14 cellular contexts compared by ENCODE assay signal in the genomic region with DNA sequence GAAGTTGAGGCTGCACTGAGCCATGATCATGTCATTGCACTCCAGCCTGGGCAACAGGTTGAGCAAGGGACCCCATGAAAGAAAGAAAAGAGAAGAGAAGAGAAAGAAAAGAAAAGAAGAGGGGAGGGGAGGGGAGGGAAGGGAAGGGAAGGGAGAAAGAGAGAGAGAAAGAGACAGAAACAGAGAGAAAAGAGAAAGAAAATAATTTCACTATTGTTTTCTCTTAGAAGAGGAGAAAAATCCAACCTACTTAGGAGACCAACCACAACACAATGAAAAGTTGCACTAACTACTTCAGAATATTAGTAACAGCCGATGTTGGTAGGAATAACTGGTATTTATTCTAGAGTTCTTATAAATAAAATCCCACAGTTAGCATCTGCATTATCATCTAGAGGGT. TPM values are rescaled to one million over a fixed set of nuclear protein-coding genes. Genes with fewer than 3 reads are reported as not detected.
DNase-seq lines count a peak whose midpoint lies in the region; ATAC-seq and TF ChIP-seq lines count a peak whose summit lies in the region.
"Had no signal": no experiment of that assay in that cellular context is flagged by ENCODE, and none has a peak within 500 bp of the region (broad histone marks: within the 10 kb centered on the region; RNA-seq: fewer than 3 reads in every experiment).

No MANE protein-coding gene starts in this region.

- H3K27ac Mint-ChIP-seq in activated naive CD8-positive, alpha-beta T cell treated with anti-CD3 and anti-CD28 coated beads, Interleukin-2, amount 10 ng/mL, durations not matched to agents 7 days and 5 days = peak overlapping the region; percentile 33
- H3K27ac Mint-ChIP-seq in activated naive CD8-positive, alpha-beta T cell treated with anti-CD3 and anti-CD28 coated beads, Interleukin-2, amount 50 U/mL, for 24 hours = no peak overlapping the region
- H3K27ac Mint-ChIP-seq in activated CD8-positive, alpha-beta T cell treated with anti-CD3 and anti-CD28 coated beads, Interleukin-2, amount 10 ng/mL, durations not matched to agents 7 days and 5 days = peak overlapping the region; percentile 60

- H3K36me3 ChIP-seq in HEK293 (ENCODE audit: control insufficient read depth in 2 of 2, insufficient read depth in 1 of 2, low read length in 2 of 2) = peaks cover 33 to 57% of the 10 kb centered on the region in 2 experiments

- no peaks in the 10 kb centered on the region for H3K27me3 Mint-ChIP-seq in activated naive CD8-positive, alpha-beta T cell treated with anti-CD3 and anti-CD28 coated beads, Interleukin-2, amount 10 ng/mL, durations not matched to agents 7 days and 5 days
- H3K27me3 Mint-ChIP-seq in activated naive CD8-positive, alpha-beta T cell treated with anti-CD3 and anti-CD28 coated beads, Interleukin-2, amount 50 U/mL, for 24 hours = no peaks in the 10 kb centered on the region
- no peaks in the 10 kb centered on the region for H3K27me3 Mint-ChIP-seq in activated CD8-positive, alpha-beta T cell treated with anti-CD3 and anti-CD28 coated beads, Interleukin-2, amount 10 ng/mL, durations not matched to agents 7 days and 5 days (ENCODE audit: low read depth)

- H3K4me1 Mint-ChIP-seq in activated naive CD8-positive, alpha-beta T cell treated with anti-CD3 and anti-CD28 coated beads, Interleukin-2, amount 10 ng/mL, durations not matched to agents 7 days and 5 days = peaks cover 16% of the 10 kb centered on the region
- peaks cover 14% of the 10 kb centered on the region for H3K4me1 Mint-ChIP-seq in activated naive CD8-positive, alpha-beta T cell treated with anti-CD3 and anti-CD28 coated beads, Interleukin-2, amount 50 U/mL, for 24 hours
- peaks cover 25% of the 10 kb centered on the region for H3K4me1 Mint-ChIP-seq in activated CD8-positive, alpha-beta T cell treated with anti-CD3 and anti-CD28 coated beads, Interleukin-2, amount 10 ng/mL, durations not matched to agents 7 days and 5 days (ENCODE audit: low read depth)

- H3K9me3 Mint-ChIP-seq in activated naive CD8-positive, alpha-beta T cell treated with anti-CD3 and anti-CD28 coated beads, Interleukin-2, amount 10 ng/mL, durations not matched to agents 7 days and 5 days = no peaks in the 10 kb centered on the region
- no peaks in the 10 kb centered on the region for H3K9me3 Mint-ChIP-seq in activated naive CD8-positive, alpha-beta T cell treated with anti-CD3 and anti-CD28 coated beads, Interleukin-2, amount 50 U/mL, for 24 hours
- H3K9me3 Mint-ChIP-seq in activated CD8-positive, alpha-beta T cell treated with anti-CD3 and anti-CD28 coated beads, Interleukin-2, amount 10 ng/mL, durations not matched to agents 7 days and 5 days (ENCODE audit: insufficient read depth) = no peaks in the 10 kb centered on the region

- CTCF ChIA-PET in HEK293 (lab: Yijun Ruan, JAX) = no interaction called here
- CTCF ChIA-PET in activated CD8-positive, alpha-beta T cell treated with anti-CD3 and anti-CD28 coated beads, Interleukin-2, amount 10 ng/mL, durations not matched to agents 7 days and 5 days (lab: Charles Lee) = no interaction called here

- ATAC-seq in activated naive CD8-positive, alpha-beta T cell treated with anti-CD3 and anti-CD28 coated beads, Interleukin-2, amount 10 ng/mL, durations not matched to agents 7 days and 5 days (ENCODE audit: low read depth) = no peak
- ATAC-seq in activated naive CD8-positive, alpha-beta T cell treated with anti-CD3 and anti-CD28 coated beads, Interleukin-2, amount 50 U/mL, for 24 hours = no peak
- ATAC-seq in activated CD8-positive, alpha-beta T cell treated with anti-CD3 and anti-CD28 coated beads, Interleukin-2, amount 10 ng/mL, durations not matched to agents 7 days and 5 days = no peak
- no peak for ATAC-seq in GM18907 (IDR thresholded peaks at IDR 0.05; ENCODE audit: unreplicated experiment)
- ATAC-seq in GM21576 (IDR thresholded peaks at IDR 0.05; ENCODE audit: unreplicated experiment) = no peak
- ATAC-seq: A549, HCT116 had no signal

- TF ChIP-seq CTCF in HEK293 (tag by site-specific recombination; IDR thresholded peaks at IDR 0.05) = no peak

- POLR2A ChIA-PET in activated naive CD8-positive, alpha-beta T cell treated with anti-CD3 and anti-CD28 coated beads, Interleukin-2, amount 10 ng/mL, durations not matched to agents 7 days and 5 days (lab: Charles Lee) = interaction anchor here (1.0 kb wide), 1 partner anchor 9 kb away, joined by 4 read pairs; a partner anchor contains a TSS
- POLR2A ChIA-PET in HEK293 (lab: Yijun Ruan, JAX) = interaction anchor here (3.0 kb wide), 1 partner anchor 10 kb away, joined by 15 read pairs; a partner anchor contains a TSS
- POLR2A ChIA-PET in activated CD8-positive, alpha-beta T cell treated with anti-CD3 and anti-CD28 coated beads, Interleukin-2, amount 10 ng/mL, durations not matched to agents 7 days and 5 days (lab: Charles Lee) = interaction anchor here (3.9 kb wide), 1 partner anchor 10 kb away, joined by 20 read pairs; a partner anchor contains a TSS

- no peak overlapping the region for H3K4me3 ChIP-seq in HEK293 (ENCODE audit: low read depth, low read length)
- H3K4me3 ChIP-seq: A549, GM23248 had no signal

- no peak overlapping the region for H3K27ac ChIP-seq in HEK293 (ENCODE audit: extremely low read depth, low read depth, low read length)
- H3K27ac ChIP-seq: A549, C4-2B, GM23248, HL-60 had no signal

- peaks cover 44% of the 10 kb centered on the region for H3K36me3 Mint-ChIP-seq in activated naive CD8-positive, alpha-beta T cell treated with anti-CD3 and anti-CD28 coated beads, Interleukin-2, amount 10 ng/mL, durations not matched to agents 7 days and 5 days
- H3K36me3 Mint-ChIP-seq in activated naive CD8-positive, alpha-beta T cell treated with anti-CD3 and anti-CD28 coated beads, Interleukin-2, amount 50 U/mL, for 24 hours (ENCODE audit: low read depth) = peaks cover 30% of the 10 kb centered on the region
- peaks cover 55% of the 10 kb centered on the region for H3K36me3 Mint-ChIP-seq in activated CD8-positive, alpha-beta T cell treated with anti-CD3 and anti-CD28 coated beads, Interleukin-2, amount 10 ng/mL, durations not matched to agents 7 days and 5 days (ENCODE audit: low read depth)

- DNase-seq in activated naive CD8-positive, alpha-beta T cell treated with anti-CD3 and anti-CD28 coated beads, Interleukin-2, amount 10 ng/mL, durations not matched to agents 7 days and 5 days = no peak
- DNase-seq in activated naive CD8-positive, alpha-beta T cell treated with anti-CD3 and anti-CD28 coated beads, Interleukin-2, amount 50 U/mL, for 24 hours = no peak
- DNase-seq in activated CD8-positive, alpha-beta T cell treated with anti-CD3 and anti-CD28 coated beads, Interleukin-2, amount 10 ng/mL, durations not matched to agents 7 days and 5 days = no peak
- DNase-seq: BE2C, DMS53, GF-D8, GM23248 had no signal

- no peak overlapping the region for H3K4me3 Mint-ChIP-seq in activated naive CD8-positive, alpha-beta T cell treated with anti-CD3 and anti-CD28 coated beads, Interleukin-2, amount 10 ng/mL, durations not matched to agents 7 days and 5 days
- H3K4me3 Mint-ChIP-seq in activated naive CD8-positive, alpha-beta T cell treated with anti-CD3 and anti-CD28 coated beads, Interleukin-2, amount 50 U/mL, for 24 hours = no peak overlapping the region
- H3K4me3 Mint-ChIP-seq in activated CD8-positive, alpha-beta T cell treated with anti-CD3 and anti-CD28 coated beads, Interleukin-2, amount 10 ng/mL, durations not matched to agents 7 days and 5 days = no peak overlapping the region

- H3K9me3 ChIP-seq in HEK293 (ENCODE audit: control insufficient read depth, insufficient read depth, low read depth, low read length) = no peaks in the 10 kb centered on the region
- H3K9me3 ChIP-seq: A549, BE2C had no signal

- no peaks in the 10 kb centered on the region for H3K4me1 ChIP-seq in HEK293 (ENCODE audit: control insufficient read depth, insufficient read depth, low read length)
- H3K4me1 ChIP-seq: A549, BE2C had no signal

TF ChIP-seq in HEK293, 187 proteins besides CTCF, POLR2A, EP300 and RAD21:
- peak; percentile 77 for TF ChIP-seq SCRT2 (tag by site-specific recombination; IDR thresholded peaks at IDR 0.05)
- 0 out of 2 replicates have a peak, but pooled peaks have one; percentile 24 for TF ChIP-seq SCRT1 (tag by site-specific recombination; IDR thresholded peaks at IDR 0.05; ENCODE audit: borderline replicate concordance)
- TF ChIP-seq PRDM1 (tag by site-specific recombination; IDR thresholded peaks at IDR 0.05) = peak; percentile 72
- no peak for TF ChIP-seq GLI2 (tag by site-specific recombination; IDR thresholded peaks at IDR 0.05; ENCODE audit: borderline replicate concordance, low read depth)

RNA-seq across cellular contexts. Expression of a gene that starts 9.6 kb away (rescaled TPM):
- total RNA-seq in activated naive CD8-positive, alpha-beta T cell treated with anti-CD3 and anti-CD28 coated beads, Interleukin-2, amount 10 ng/mL, durations not matched to agents 7 days and 5 days = 10 to 100 TPM; 30.9 to 34.3 TPM
- total RNA-seq in activated CD8-positive, alpha-beta T cell treated with anti-CD3 and anti-CD28 coated beads, Interleukin-2, amount 10 ng/mL, durations not matched to agents 7 days and 5 days = 10 to 100 TPM; 25.8 to 26.1 TPM

RNA-seq across cellular contexts. Expression of a gene that starts 14.6 kb away (rescaled TPM):
- total RNA-seq in activated naive CD8-positive, alpha-beta T cell treated with anti-CD3 and anti-CD28 coated beads, Interleukin-2, amount 10 ng/mL, durations not matched to agents 7 days and 5 days = 100 to 1,000 TPM; 105 TPM
- 100 to 1,000 TPM in 1 of 2 experiments, 10 to 100 TPM in 1; 94.1 to 103 TPM for total RNA-seq in activated CD8-positive, alpha-beta T cell treated with anti-CD3 and anti-CD28 coated beads, Interleukin-2, amount 10 ng/mL, durations not matched to agents 7 days and 5 days

RNA-seq across cellular contexts. Expression of a gene that starts 46.4 kb away (rescaled TPM):
- total RNA-seq in activated naive CD8-positive, alpha-beta T cell treated with anti-CD3 and anti-CD28 coated beads, Interleukin-2, amount 10 ng/mL, durations not matched to agents 7 days and 5 days = 10 to 100 TPM; 23.1 to 24.9 TPM
- total RNA-seq in activated CD8-positive, alpha-beta T cell treated with anti-CD3 and anti-CD28 coated beads, Interleukin-2, amount 10 ng/mL, durations not matched to agents 7 days and 5 days = 10 to 100 TPM; 25.4 to 26.7 TPM

RNA-seq across cellular contexts. Expression of a gene that starts 57.5 kb away (rescaled TPM):
- 10 to 100 TPM; 66.2 to 66.8 TPM for total RNA-seq in activated naive CD8-positive, alpha-beta T cell treated with anti-CD3 and anti-CD28 coated beads, Interleukin-2, amount 10 ng/mL, durations not matched to agents 7 days and 5 days
- 10 to 100 TPM; 48.2 to 50.2 TPM for total RNA-seq in activated CD8-positive, alpha-beta T cell treated with anti-CD3 and anti-CD28 coated beads, Interleukin-2, amount 10 ng/mL, durations not matched to agents 7 days and 5 days
